In the genomic region with DNA sequence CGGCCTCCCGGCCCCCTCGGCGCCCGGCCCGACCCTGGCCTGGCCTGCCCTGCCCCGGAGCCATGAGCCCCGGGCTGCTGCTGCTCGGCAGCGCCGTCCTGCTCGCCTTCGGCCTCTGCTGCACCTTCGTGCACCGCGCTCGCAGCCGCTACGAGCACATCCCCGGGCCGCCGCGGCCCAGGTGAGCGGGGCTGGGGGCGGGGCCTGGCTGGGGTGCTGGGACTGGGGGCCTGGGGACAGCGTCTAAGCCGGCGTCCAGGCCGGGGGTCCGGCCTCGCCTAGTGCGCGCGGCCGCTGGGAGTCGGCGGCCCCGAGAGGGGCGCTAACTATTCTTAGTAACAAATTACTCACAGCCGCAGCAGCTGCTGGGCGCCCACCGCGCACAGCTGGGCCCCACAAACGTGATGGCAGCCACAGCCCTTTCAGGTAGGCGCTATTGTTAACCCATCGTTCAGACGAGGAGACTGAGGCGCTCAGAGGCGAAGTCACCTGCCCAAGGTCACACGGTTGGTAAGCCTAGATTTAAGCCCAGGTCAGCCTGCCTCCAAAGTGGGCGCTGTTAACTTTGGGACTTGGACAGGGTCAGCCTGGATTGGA, we compare ENCODE assay signal across 10 cellular contexts. TPM values are rescaled to one million over a fixed set of nuclear protein-coding genes. Genes with fewer than 3 reads are reported as not detected.
A peak's percentile ranks its signal among the peaks of the same experiment; 100 is the strongest.
DNase-seq lines count a peak whose midpoint lies in the region; ATAC-seq and TF ChIP-seq lines count a peak whose summit lies in the region.
"Had no signal": no experiment of that assay in that cellular context is flagged by ENCODE, and none has a peak within 500 bp of the region (broad histone marks: within the 10 kb centered on the region; RNA-seq: fewer than 3 reads in every experiment).

No MANE protein-coding gene starts in this region.

- no peak for TF ChIP-seq POLR2A in right lobe of liver (IDR thresholded peaks at IDR 0.05)

- H3K27ac ChIP-seq in right lobe of liver (no peak overlapping the region), upper lobe of right lung (no peak overlapping the region)
- H3K27ac ChIP-seq: 22Rv1 had no signal

- ATAC-seq in HG02623 (IDR thresholded peaks at IDR 0.05; ENCODE audit: unreplicated experiment), result peak; percentile 19
- ATAC-seq in T-helper 17 cell, result peak; percentile 34
- ATAC-seq in right lobe of liver, result no peak
- no peak for ATAC-seq in upper lobe of right lung

- TF ChIP-seq CTCF in right lobe of liver (IDR thresholded peaks at IDR 0.05) (no peak), upper lobe of right lung (IDR thresholded peaks at IDR 0.05) (no peak)

- peaks cover 3% of the 10 kb centered on the region for H3K36me3 Mint-ChIP-seq in T-helper 17 cell (ENCODE audit: low read depth)
- H3K36me3 Mint-ChIP-seq: activated naive CD4-positive, alpha-beta T cell treated with anti-CD3 and anti-CD28 coated beads, Interleukin-2, amount 50 U/mL, for 24 hours had no signal

- peak overlapping the region; percentile 58 to 81 (median 65) for H3K4me3 ChIP-seq in right lobe of liver
- H3K4me3 ChIP-seq in upper lobe of right lung, result peak overlapping the region; percentile 54

- H3K27ac Mint-ChIP-seq in T-helper 17 cell, result no peak overlapping the region

- WGBS in right lobe of liver (ENCODE audit: insufficient coverage, low coverage, low lambda C conversion rate, missing lambda C conversion rate), result 80% methylated on average over 1 of the region's 51 CpGs

- H3K27me3 Mint-ChIP-seq in T-helper 17 cell, result peaks cover 41% of the 10 kb centered on the region

- intact Hi-C loops in right lobe of liver (cut with DNase I) (loop anchor here in 1 of 2 donors (5.0 kb wide), 1 partner anchor 203 kb away; no protein-coding TSS in a partner anchor), upper lobe of right lung (cut with DNase I) (no loop called here)

- H3K36me3 ChIP-seq in right lobe of liver (no peaks in the 10 kb centered on the region), upper lobe of right lung (no peaks in the 10 kb centered on the region)

- no peak overlapping the region for H3K4me3 Mint-ChIP-seq in T-helper 17 cell

- H3K4me1 ChIP-seq in right lobe of liver, result peaks cover 0 to 10% (median 2%) of the 10 kb centered on the region in 4 donors
- peaks cover 13% of the 10 kb centered on the region for H3K4me1 ChIP-seq in upper lobe of right lung

- H3K9me3 ChIP-seq in T-helper 17 cell (ENCODE audit: control insufficient read depth, low read length, poor library complexity, severe bottlenecking) (no peaks in the 10 kb centered on the region), right lobe of liver (no peaks in the 10 kb centered on the region), upper lobe of right lung (no peaks in the 10 kb centered on the region)

- peaks cover 21% of the 10 kb centered on the region for H3K4me1 Mint-ChIP-seq in T-helper 17 cell

- DNase-seq in DMS 273 (lab: John Stamatoyannopoulos, UW; ENCODE audit: unreplicated experiment) (peak; percentile 61), DMS 273 treated with DMSO at 0.1 percent for 48 hours (lab: John Stamatoyannopoulos, UW) (no peak), T-helper 17 cell (no peak), right lobe of liver (no peak), upper lobe of right lung (no peak), LoVo (ENCODE audit: low spot score) (no peak), HPDE6-E6E7 (ENCODE audit: extremely low spot score) (no peak)

- H3K27me3 ChIP-seq in right lobe of liver, result no peaks in the 10 kb centered on the region
- H3K27me3 ChIP-seq in upper lobe of right lung, result no peaks in the 10 kb centered on the region

RNA-seq across cellular contexts. Expression of gene CYP46A1, which starts 0.4 kb away (rescaled TPM):
- total RNA-seq in T-helper 17 cell, result under 1 TPM; 0.15 to 0.29 TPM
- 1 to 10 TPM in 1 of 6 experiments, under 1 TPM in 4, not detected in 1; 0.06 to 1.6 (median 0.42) TPM for total RNA-seq in right lobe of liver
- total RNA-seq in upper lobe of right lung, result 1.3 TPM

RNA-seq across cellular contexts. Expression of gene HHIPL1, which starts 39.5 kb away (rescaled TPM):
- total RNA-seq in T-helper 17 cell (under 1 TPM; 0.12 to 0.21 TPM), right lobe of liver (1 to 10 TPM in 1 of 6 experiments, under 1 TPM in 5; 0.43 to 1.4 (median 0.66) TPM), upper lobe of right lung (1.6 TPM)

Comparison
In these comparisons a context has a peak if more than half of its experiments do, and no peak if none do; other contexts are left out.
1. ATAC-seq: peak in HG02623 (single experiment) and T-helper 17 cell (single experiment); none in right lobe of liver (0 of 4) and upper lobe of right lung (single experiment).